In the genomic region with DNA sequence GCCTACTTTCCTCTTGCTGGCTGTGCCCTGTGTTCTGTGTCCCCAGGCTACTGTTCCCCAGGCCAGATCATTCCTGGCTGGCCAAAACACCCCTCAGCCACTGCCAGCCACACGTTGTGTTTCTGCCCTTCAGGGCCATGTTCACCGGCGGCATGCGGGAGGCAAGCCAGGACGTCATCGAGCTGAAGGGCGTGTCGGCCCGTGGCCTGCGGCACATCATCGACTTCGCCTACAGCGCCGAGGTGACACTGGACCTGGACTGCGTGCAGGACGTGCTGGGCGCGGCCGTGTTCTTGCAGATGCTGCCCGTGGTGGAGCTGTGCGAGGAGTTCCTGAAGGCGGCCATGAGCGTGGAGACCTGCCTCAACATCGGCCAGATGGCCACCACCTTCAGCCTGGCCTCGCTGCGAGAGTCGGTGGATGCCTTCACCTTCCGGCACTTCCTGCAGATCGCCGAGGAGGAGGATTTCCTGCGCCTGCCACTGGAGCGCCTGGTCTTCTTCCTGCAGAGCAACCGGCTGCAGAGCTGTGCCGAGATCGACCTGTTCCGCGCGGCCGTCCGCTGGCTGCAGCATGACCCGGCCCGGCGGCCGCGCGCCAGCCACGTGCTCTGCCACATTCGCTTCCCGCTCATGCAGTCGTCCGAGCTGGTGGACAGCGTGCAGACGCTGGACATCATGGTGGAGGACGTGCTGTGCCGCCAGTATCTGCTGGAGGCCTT, we compare ENCODE assay signal across 23 cellular contexts. TPM values are rescaled to one million over a fixed set of nuclear protein-coding genes. Genes with fewer than 3 reads are reported as not detected.
"Had no signal": no experiment of that assay in that cellular context is flagged by ENCODE, and none has a peak within 500 bp of the region (broad histone marks: within the 10 kb centered on the region; RNA-seq: fewer than 3 reads in every experiment).

No MANE protein-coding gene starts in this region.

- H3K27ac ChIP-seq: cardiac muscle cell, VCaP had no signal

- ATAC-seq: activated CD4-positive, alpha-beta T cell treated with anti-CD3 and anti-CD28 coated beads for 36 hours; activated T-helper 17 cell treated with anti-CD3 and anti-CD28 coated beads, Interleukin-2, amount 50 U/mL, for 72 hours; PC-3 had no signal

- H3K4me3 ChIP-seq: cardiac muscle cell had no signal

- DNase-seq: activated CD4-positive, alpha-beta memory T cell treated with anti-CD3 and anti-CD28 coated beads, Interleukin-2, amount 10 ng/mL, durations not matched to agents 7 days and 5 days; activated CD4-positive, alpha-beta T cell treated with anti-CD3 and anti-CD28 coated beads for 36 hours; activated CD4-positive, alpha-beta T cell treated with anti-CD3 and anti-CD28 coated beads, Interleukin-2, amount 50 U/mL, for 1 hour; activated gamma-delta T cell; activated naive CD4-positive, alpha-beta T cell treated with anti-CD3 and anti-CD28 coated beads for 36 hours; activated T-cell treated with anti-CD3 and anti-CD28 coated beads for 4 hours; activated T-cell treated with anti-CD3 and anti-CD28 coated beads, Interleukin-2, amount 50 U/mL, for 48 hours; amygdala; cerebellar nuclear complex; Karpas-422; MM.1S; NCI-H1105 treated with DMSO at 0.1 percent for 48 hours; NCI-H1436 treated with DMSO at 0.1 percent for 48 hours; NCI-H187; NCI-H2081; NCI-H524; PC-3; SIG-M5 had no signal

- H3K27me3 ChIP-seq: cardiac muscle cell had no signal

RNA-seq across cellular contexts. Expression of gene TMEM59L, which starts 55.0 kb away (rescaled TPM):
- total RNA-seq: activated CD8-positive, alpha-beta memory T cell treated with anti-CD3 and anti-CD28 coated beads for 36 hours; T-helper 2 cell treated with Interferon-gamma antibody and Interleukin-4, amounts not matched to agents 100 ng/mL and 5 ng/mL, for 36 hours had no signal
